In the genomic region with DNA sequence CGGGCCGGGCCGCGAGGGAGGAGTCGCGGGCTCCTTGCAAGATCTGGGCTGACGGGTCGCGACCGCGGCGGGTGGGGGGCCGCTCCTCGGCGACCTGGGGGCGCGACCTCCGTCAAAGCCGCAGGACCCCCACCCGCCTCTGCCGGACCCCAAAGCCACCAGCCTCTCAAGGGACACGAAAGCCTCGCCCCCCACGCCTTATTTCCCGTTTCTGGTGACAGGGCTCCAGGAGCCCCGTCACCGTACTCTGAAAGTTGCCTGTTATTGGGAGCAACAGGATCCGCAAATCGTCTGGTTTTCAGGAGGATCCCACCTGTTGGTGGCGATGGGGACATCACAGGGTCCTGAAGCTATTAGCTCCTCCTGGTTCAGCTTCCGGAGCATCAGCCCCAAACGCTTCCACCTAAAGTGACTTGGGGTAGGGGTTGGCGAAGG, we compare ENCODE assay signal across 8 cellular contexts. TPM values are rescaled to one million over a fixed set of nuclear protein-coding genes. Genes with fewer than 3 reads are reported as not detected.
DNase-seq lines count a peak whose midpoint lies in the region; ATAC-seq, FAIRE-seq and TF ChIP-seq lines count a peak whose summit lies in the region.

No MANE protein-coding gene starts in this region.

- no peak for TF ChIP-seq POLR2A in GM12892 (IDR thresholded peaks at IDR 0.05; ENCODE audit: low read depth, low read length)
- TF ChIP-seq POLR2A in sigmoid colon (IDR thresholded peaks at IDR 0.05), result no peak

- no peaks in the 10 kb centered on the region for H3K9me3 ChIP-seq in KOPT-K1 (ENCODE audit: insufficient read depth, low read length, poor library complexity, severe bottlenecking)
- H3K9me3 ChIP-seq in sigmoid colon, result no peaks in the 10 kb centered on the region

- H3K36me3 Mint-ChIP-seq in activated T-helper 1 cell treated with anti-CD3 and anti-CD28 coated beads, Interleukin-12 subunit alpha, Interleukin-12 subunit beta, Interleukin-2, Interleukin-4 antibody, amounts not matched to agents 30 ng/mL and 10 ng/mL and 1 ng/mL, durations not matched to agents 14 hours and 24 hours and 36 hours (ENCODE audit: low read depth), result peaks cover 26% of the 10 kb centered on the region

- peak overlapping the region; percentile 55 for H3K27ac Mint-ChIP-seq in activated T-helper 1 cell treated with anti-CD3 and anti-CD28 coated beads, Interleukin-12 subunit alpha, Interleukin-12 subunit beta, Interleukin-2, Interleukin-4 antibody, amounts not matched to agents 30 ng/mL and 10 ng/mL and 1 ng/mL, durations not matched to agents 14 hours and 24 hours and 36 hours

- H3K36me3 ChIP-seq in KOPT-K1 (ENCODE audit: insufficient read depth, low read length), result peaks cover 36% of the 10 kb centered on the region
- peaks cover 18 to 33% (median 23%) of the 10 kb centered on the region in 4 donors for H3K36me3 ChIP-seq in sigmoid colon

- intact Hi-C loops in activated T-helper 1 cell treated with anti-CD3 and anti-CD28 coated beads, Interleukin-12 subunit alpha, Interleukin-12 subunit beta, Interleukin-2, Interleukin-4 antibody, amounts not matched to agents 30 ng/mL and 10 ng/mL and 1 ng/mL, durations not matched to agents 14 hours and 24 hours and 36 hours (cut with micrococcal nuclease), result loop anchor here (5.0 kb wide), 2 partner anchors 86 to 296 kb away; a partner anchor contains a TSS
- intact Hi-C loops in left ventricle myocardium superior (cut with micrococcal nuclease), result no loop called here
- intact Hi-C loops in sigmoid colon (cut with DNase I), result loop anchor here (5.0 kb wide), 1 partner anchor 36 kb away; no protein-coding TSS in a partner anchor

- peaks cover 0 to 51% (median 34%) of the 10 kb centered on the region in 4 donors for H3K4me1 ChIP-seq in sigmoid colon

- peak overlapping the region; percentile 86 to 100 (median 100) for H3K4me3 ChIP-seq in sigmoid colon

- H3K4me3 Mint-ChIP-seq in activated T-helper 1 cell treated with anti-CD3 and anti-CD28 coated beads, Interleukin-12 subunit alpha, Interleukin-12 subunit beta, Interleukin-2, Interleukin-4 antibody, amounts not matched to agents 30 ng/mL and 10 ng/mL and 1 ng/mL, durations not matched to agents 14 hours and 24 hours and 36 hours, result peak overlapping the region; percentile 94

- peak; percentile 33 for FAIRE-seq in GM12892 (lab: Jason Lieb, UNC)

- peaks cover 20% of the 10 kb centered on the region for H3K4me1 Mint-ChIP-seq in activated T-helper 1 cell treated with anti-CD3 and anti-CD28 coated beads, Interleukin-12 subunit alpha, Interleukin-12 subunit beta, Interleukin-2, Interleukin-4 antibody, amounts not matched to agents 30 ng/mL and 10 ng/mL and 1 ng/mL, durations not matched to agents 14 hours and 24 hours and 36 hours (ENCODE audit: low read depth)

- no peak for TF ChIP-seq EP300 in sigmoid colon (IDR thresholded peaks at IDR 0.05)

- H3K27me3 ChIP-seq in sigmoid colon, result no peaks in the 10 kb centered on the region

- no peak for TF ChIP-seq CTCF in sigmoid colon (IDR thresholded peaks at IDR 0.05)

- no peaks in the 10 kb centered on the region for H3K9me3 Mint-ChIP-seq in activated T-helper 1 cell treated with anti-CD3 and anti-CD28 coated beads, Interleukin-12 subunit alpha, Interleukin-12 subunit beta, Interleukin-2, Interleukin-4 antibody, amounts not matched to agents 30 ng/mL and 10 ng/mL and 1 ng/mL, durations not matched to agents 14 hours and 24 hours and 36 hours

- WGBS in sigmoid colon, 2 donors, result 1 to 2% methylated on average over 33 of the region's 33 CpGs

- ATAC-seq in left ventricle myocardium superior, result peak; percentile 2

- DNase-seq in GM12892 (ENCODE audit: insufficient read length), result no peak
- no peak for DNase-seq in activated T-helper 1 cell treated with anti-CD3 and anti-CD28 coated beads, Interleukin-12 subunit alpha, Interleukin-12 subunit beta, Interleukin-2, Interleukin-4 antibody, amounts not matched to agents 30 ng/mL and 10 ng/mL and 1 ng/mL, durations not matched to agents 14 hours and 24 hours and 36 hours (ENCODE audit: low spot score)
- DNase-seq in left ventricle myocardium superior, result no peak
- DNase-seq in sigmoid colon, result no peak
- DNase-seq in NCI-H524 treated with DMSO at 0.1 percent for 48 hours (lab: John Stamatoyannopoulos, UW), result no peak
- no peak for DNase-seq in kidney glomerular epithelial cell (lab: John Stamatoyannopoulos, UW)
- no peak for DNase-seq in NCI-H226

- H3K27ac ChIP-seq in KOPT-K1 (ENCODE audit: low read depth, low read length, poor library complexity, severe bottlenecking), result peak overlapping the region; percentile 87
- H3K27ac ChIP-seq in sigmoid colon, result peak overlapping the region; percentile 86 to 94 (median 92)

- H3K27me3 Mint-ChIP-seq in activated T-helper 1 cell treated with anti-CD3 and anti-CD28 coated beads, Interleukin-12 subunit alpha, Interleukin-12 subunit beta, Interleukin-2, Interleukin-4 antibody, amounts not matched to agents 30 ng/mL and 10 ng/mL and 1 ng/mL, durations not matched to agents 14 hours and 24 hours and 36 hours (ENCODE audit: insufficient read depth), result no peaks in the 10 kb centered on the region

RNA-seq across cellular contexts. Expression of a gene that starts 0.5 kb away (rescaled TPM):
- 19.7 TPM for polyA plus RNA-seq in GM12892 (2012; ENCODE audit: missing spikeins)
- 71.4 and 73.4 TPM in 2 replicates for total RNA-seq in activated T-helper 1 cell treated with anti-CD3 and anti-CD28 coated beads, Interleukin-12 subunit alpha, Interleukin-12 subunit beta, Interleukin-2, Interleukin-4 antibody, amounts not matched to agents 30 ng/mL and 10 ng/mL and 1 ng/mL, durations not matched to agents 14 hours and 24 hours and 36 hours
- total RNA-seq in left ventricle myocardium superior (31.4 TPM), sigmoid colon (10 to 100 TPM; 31.0 to 94.4 (median 44.3) TPM)
- polyA plus RNA-seq in sigmoid colon, result 10 to 100 TPM in 2 of 3 donors, 1 to 10 TPM in 1; 7.8 to 33.3 (median 10.2) TPM

RNA-seq across cellular contexts. Expression of a gene that starts 0.9 kb away (rescaled TPM):
- 21.5 TPM for polyA plus RNA-seq in GM12892 (2012; ENCODE audit: missing spikeins)
- 76.3 and 79.8 TPM in 2 replicates for total RNA-seq in activated T-helper 1 cell treated with anti-CD3 and anti-CD28 coated beads, Interleukin-12 subunit alpha, Interleukin-12 subunit beta, Interleukin-2, Interleukin-4 antibody, amounts not matched to agents 30 ng/mL and 10 ng/mL and 1 ng/mL, durations not matched to agents 14 hours and 24 hours and 36 hours
- 46.0 TPM for total RNA-seq in left ventricle myocardium superior
- 10 to 100 TPM; 28.8 to 51.0 (median 36.8) TPM for total RNA-seq in sigmoid colon
- polyA plus RNA-seq in sigmoid colon, result 10 to 100 TPM; 21.0 to 36.7 (median 29.6) TPM

RNA-seq across cellular contexts. Expression of a gene that starts 48.1 kb away (rescaled TPM):
- polyA plus RNA-seq in GM12892 (2012; ENCODE audit: missing spikeins), result not detected
- not detected in 2 replicates for total RNA-seq in activated T-helper 1 cell treated with anti-CD3 and anti-CD28 coated beads, Interleukin-12 subunit alpha, Interleukin-12 subunit beta, Interleukin-2, Interleukin-4 antibody, amounts not matched to agents 30 ng/mL and 10 ng/mL and 1 ng/mL, durations not matched to agents 14 hours and 24 hours and 36 hours
- total RNA-seq in left ventricle myocardium superior, result 0.30 TPM
- 1 to 10 TPM in 2 of 4 donors, not detected in 2; 1.1 TPM for total RNA-seq in sigmoid colon
- polyA plus RNA-seq in sigmoid colon, result 1 to 10 TPM; 1.6 to 5.4 (median 3.0) TPM
